8 cellular contexts compared by ENCODE assay signal in genomic region chr10:103367379-103367781, GRCh38. TPM values are rescaled to one million over a fixed set of nuclear protein-coding genes. Genes with fewer than 3 reads are reported as not detected.
DNase-seq lines count a peak whose midpoint lies in the region; ATAC-seq, FAIRE-seq and TF ChIP-seq lines count a peak whose summit lies in the region.

No MANE protein-coding gene starts in this region.

- POLR2A ChIA-PET in GM12878 (lab: Charles Lee): interaction anchor here (0.6 to 2.8 kb wide), 10 partner anchors 10 to 860 kb away, joined by 3 to 17 read pairs (median 4); partner anchors contain the start of genes ATP5MK, PCGF6 and PDCD11

- FAIRE-seq in GM12878 (lab: Jason Lieb, UNC): no peak
- no peak for FAIRE-seq in GM19239 (lab: Jason Lieb, UNC)

- TF ChIP-seq POLR2A in heart left ventricle (IDR thresholded peaks at IDR 0.05): no peak
- TF ChIP-seq POLR2A in GM12878 (IDR thresholded peaks at IDR 0.05; ENCODE audit: low read depth, low read length): no peak
- no peak for TF ChIP-seq POLR2A in uterus (IDR thresholded peaks at IDR 0.05)

- TF ChIP-seq EP300 in GM12878 (IDR thresholded peaks at IDR 0.05; ENCODE audit: borderline replicate concordance in 1 of 2, control insufficient read depth in 1 of 2, low read depth in 2 of 2, low read length in 2 of 2): no peak

- H3K27ac ChIP-seq in heart left ventricle (peak overlapping the region; percentile 26 to 95 (median 88)), GM12878 (ENCODE audit: control insufficient read depth, insufficient read depth) (peak overlapping the region; percentile 81), uterus (peak overlapping the region; percentile 80 to 85)

- peaks cover 6 to 25% (median 9%) of the 10 kb centered on the region in 12 donors for H3K4me1 ChIP-seq in heart left ventricle
- peaks cover 8% of the 10 kb centered on the region for H3K4me1 ChIP-seq in GM12878 (ENCODE audit: control insufficient read depth, insufficient read depth, low read length)
- peaks cover 0 to 10% of the 10 kb centered on the region in 2 donors for H3K4me1 ChIP-seq in uterus

- H3K27ac Mint-ChIP-seq in memory B cell: peak overlapping the region; percentile 88

- H3K9me3 ChIP-seq in heart left ventricle: no peaks in the 10 kb centered on the region
- H3K9me3 ChIP-seq in GM12878 (replicated peaks; ENCODE audit: control insufficient read depth, insufficient read depth, low read length): no peaks in the 10 kb centered on the region
- no peaks in the 10 kb centered on the region for H3K9me3 ChIP-seq in uterus

- CTCF ChIA-PET in GM12878 (lab: Yijun Ruan, JAX): interaction anchor here (0.6 to 2.5 kb wide), 3 partner anchors 16 to 118 kb away, joined by 3 to 11 read pairs (median 9); no protein-coding TSS in a partner anchor

- H3K27me3 ChIP-seq in heart left ventricle: no peaks in the 10 kb centered on the region
- H3K27me3 ChIP-seq in GM12878 (replicated peaks in 1 of 2; ENCODE audit: control insufficient read depth in 2 of 2, insufficient read depth in 2 of 2, low read length in 1 of 2): no peaks in the 10 kb centered on the region
- no peaks in the 10 kb centered on the region for H3K27me3 ChIP-seq in uterus

- no peaks in the 10 kb centered on the region for H3K9me3 Mint-ChIP-seq in memory B cell

- peaks cover 4% of the 10 kb centered on the region for H3K36me3 Mint-ChIP-seq in memory B cell

- no peak overlapping the region; the same call in 1 of the 2 replicates for H3K9ac ChIP-seq in GM12878 (ENCODE audit: control insufficient read depth, insufficient read depth, low read length)

- TSS peak; percentile 100 for BruUV-seq in GM12878 (replicated peaks; lab: Mats Ljungman, UMichigan)

- peak in 1 of 4 donors; percentile 5 for ATAC-seq in heart left ventricle
- no peak for ATAC-seq in left ventricle myocardium superior
- no peak for ATAC-seq in GM12878
- ATAC-seq in memory B cell (ENCODE audit: low read depth): no peak
- ATAC-seq in GM18870 (IDR thresholded peaks at IDR 0.05; ENCODE audit: unreplicated experiment): no peak

- no peaks in the 10 kb centered on the region for H3K27me3 Mint-ChIP-seq in memory B cell

- RAD21 ChIA-PET in GM12878 (lab: Charles Lee; ENCODE audit: unreplicated experiment): interaction anchor here (1.5 kb wide), 1 partner anchor 123 kb away, joined by 3 read pairs; no protein-coding TSS in a partner anchor

- peak overlapping the region; percentile 90 for H2AFZ ChIP-seq in GM12878 (ENCODE audit: control insufficient read depth, low read depth, low read length)

- peak overlapping the region; percentile 81 for H3K4me2 ChIP-seq in GM12878 (ENCODE audit: control insufficient read depth, insufficient read depth)

- H3K4me3 Mint-ChIP-seq in memory B cell: peak overlapping the region; percentile 95

- TF ChIP-seq RAD21 in GM12878 (IDR thresholded peaks at IDR 0.05; ENCODE audit: insufficient read depth, low read depth, low read length): no peak

- 51 to 66% (median 55%) methylated on average over 10 of the region's 10 CpGs for WGBS in heart left ventricle, 4 donors
- WGBS in GM12878 (ENCODE audit: insufficient coverage, insufficient replicate concordance, low lambda C conversion rate, missing lambda C conversion rate): 59% methylated on average over 7 of the region's 10 CpGs

- H3K4me3 ChIP-seq in heart left ventricle (peak overlapping the region; percentile 49 to 99 (median 87)), GM12878 (peak overlapping the region; percentile 75), uterus (peak overlapping the region; percentile 75 to 76)

- SMC1A ChIA-PET in GM12878 (lab: Charles Lee; ENCODE audit: uncharacterized antibody, unreplicated experiment): interaction anchor here (0.6 to 3.2 kb wide), 6 partner anchors 9 to 1100 kb away, joined by 3 to 23 read pairs (median 4); partner anchors contain the start of genes ATP5MK and PDCD11

- H3K4me1 Mint-ChIP-seq in memory B cell: peaks cover 4% of the 10 kb centered on the region

- DNase-seq in heart left ventricle (no peak), left ventricle myocardium superior (no peak), GM12878 (ENCODE audit: low read depth, low spot score) (no peak), memory B cell (ENCODE audit: low spot score in 2 of 2) (no peak), uterus (no peak), NCI-H1436 (lab: John Stamatoyannopoulos, UW) (no peak), GM19239 (ENCODE audit: insufficient read length, low spot score) (no peak)

- no peak for TF ChIP-seq CTCF in heart left ventricle (IDR thresholded peaks at IDR 0.05)
- no peak for TF ChIP-seq CTCF in GM12878 (IDR thresholded peaks at IDR 0.05 in 2 of 3, conservative IDR thresholded peaks at IDR 0.05 in 1 of 3; ENCODE audit: control insufficient read depth in 2 of 3, extremely low read depth in 1 of 3, insufficient read depth in 1 of 3, low read depth in 3 of 3, low read length in 3 of 3)
- no peak for TF ChIP-seq CTCF in uterus (IDR thresholded peaks at IDR 0.05)

- H3K79me2 ChIP-seq in GM12878 (ENCODE audit: control insufficient read depth, insufficient read depth, low read length): peaks cover 25% of the 10 kb centered on the region

- H3K36me3 ChIP-seq in heart left ventricle: peaks cover 0 to 2% (median 0%) of the 10 kb centered on the region in 9 donors
- H3K36me3 ChIP-seq in GM12878 (ENCODE audit: control insufficient read depth in 2 of 2, insufficient read depth in 2 of 2, low read length in 1 of 2): no peaks in the 10 kb centered on the region
- H3K36me3 ChIP-seq in uterus: no peaks in the 10 kb centered on the region

- in situ Hi-C loops in GM12878 (cut with MboI): no loop called here

- no peaks in the 10 kb centered on the region for H4K20me1 ChIP-seq in GM12878 (ENCODE audit: control insufficient read depth, insufficient read depth)

- intact Hi-C loops in heart left ventricle (cut with DNase I) (no loop called here), left ventricle myocardium superior (cut with micrococcal nuclease) (no loop called here), GM12878 (cut with micrococcal nuclease; ENCODE audit: unreplicated experiment) (loop anchor here (5.0 kb wide), 1 partner anchor 105 kb away; no protein-coding TSS in a partner anchor), uterus (cut with DNase I; ENCODE audit: low total_unique reads) (no loop called here)

RNA-seq across cellular contexts. Expression of gene TAF5, which starts 0.4 kb away (rescaled TPM):
- total RNA-seq in heart left ventricle (1 to 10 TPM; 1.1 to 3.3 (median 2.1) TPM), left ventricle myocardium superior (2.8 TPM), GM12878 (2014; rRNA removed) (7.7 and 8.8 TPM in 2 replicates), GM12878 (2014; rRNA removed; fragmentation: Illumina TruSeq; extraction: Trizol) (7.8 and 7.9 TPM in 2 replicates), GM12878 (2021) (6.6 and 7.1 TPM in 2 replicates), uterus (1 to 10 TPM; 1.8 to 8.6 (median 6.0) TPM)
- polyA plus RNA-seq in heart left ventricle (1 to 10 TPM; 1.2 to 2.1 TPM), GM12878 (2011; rRNA removed) (9.2 and 13.7 TPM in 2 replicates), GM12878 (2014; fragmentation: Illumina TruSeq; extraction: Trizol) (7.9 and 9.8 TPM in 2 replicates), GM12878 (2014; fragmentation: Nextera tagmentation; extraction: Ambion mirVana) (1 to 10 TPM; 3.7 to 3.8 TPM), GM12878 (2014; rRNA removed) (6.1 and 6.8 TPM in 2 replicates), GM12878 (2016; fragmentation: Nextera tagmentation; extraction: Ambion mirVana) (1 to 10 TPM; 6.7 to 9.0 TPM)
- total RNA-seq in GM12878 (2013; cell fraction: nucleolus; rRNA removed): 5.3 and 5.6 TPM in 2 replicates
- polyA plus RNA-seq in GM12878 (2011; ENCODE audit: low read depth): 1.9 TPM
- 4.4 TPM in 2 replicates for polyA plus RNA-seq in GM12878 (2011; cell fraction: cytosol; rRNA removed)
- polyA plus RNA-seq in GM12878 (2011; cell fraction: nucleus; rRNA removed): 3.2 and 4.6 TPM in 2 replicates
- 3.0 and 4.4 TPM in 2 replicates for polyA plus RNA-seq in GM12878 (2012)
- polyA minus RNA-seq in GM12878 (2011; rRNA and poly(A)+ RNA removed): 5.3 and 7.0 TPM in 2 replicates
- polyA minus RNA-seq in GM12878 (2011; cell fraction: cytosol; rRNA and poly(A)+ RNA removed): 3.6 and 4.6 TPM in 2 replicates
- 1.6 and 3.4 TPM in 2 replicates for polyA minus RNA-seq in GM12878 (2011; cell fraction: nucleus; rRNA and poly(A)+ RNA removed)

RNA-seq across cellular contexts. Expression of gene PCGF6, which starts 16.4 kb away (rescaled TPM):
- total RNA-seq in heart left ventricle (1 to 10 TPM; 5.3 to 8.1 (median 6.6) TPM), left ventricle myocardium superior (5.5 TPM), GM12878 (2014; rRNA removed) (13.3 and 16.5 TPM in 2 replicates), GM12878 (2014; rRNA removed; fragmentation: Illumina TruSeq; extraction: Trizol) (13.7 and 14.5 TPM in 2 replicates), GM12878 (2021) (13.2 and 14.0 TPM in 2 replicates), uterus (10 to 100 TPM in 2 of 4 donors, 1 to 10 TPM in 2; 1.5 to 19.2 (median 9.7) TPM)
- polyA plus RNA-seq in heart left ventricle (1 to 10 TPM; 5.8 to 8.5 TPM), GM12878 (2011; rRNA removed) (12.2 and 18.9 TPM in 2 replicates), GM12878 (2014; fragmentation: Illumina TruSeq; extraction: Trizol) (10.8 and 13.4 TPM in 2 replicates), GM12878 (2014; fragmentation: Nextera tagmentation; extraction: Ambion mirVana) (1 to 10 TPM; 6.5 to 8.2 TPM), GM12878 (2014; rRNA removed) (8.9 and 11.4 TPM in 2 replicates), GM12878 (2016; fragmentation: Nextera tagmentation; extraction: Ambion mirVana) (10 to 100 TPM; 17.7 to 19.1 TPM)
- 23.3 and 31.4 TPM in 2 replicates for total RNA-seq in GM12878 (2013; cell fraction: nucleolus; rRNA removed)
- 4.2 TPM for polyA plus RNA-seq in GM12878 (2011; ENCODE audit: low read depth)
- 3.9 and 4.4 TPM in 2 replicates for polyA plus RNA-seq in GM12878 (2011; cell fraction: cytosol; rRNA removed)
- 4.5 and 7.2 TPM in 2 replicates for polyA plus RNA-seq in GM12878 (2011; cell fraction: nucleus; rRNA removed)
- polyA plus RNA-seq in GM12878 (2012): 6.6 and 7.6 TPM in 2 replicates
- polyA minus RNA-seq in GM12878 (2011; rRNA and poly(A)+ RNA removed): 5.1 and 6.4 TPM in 2 replicates
- polyA minus RNA-seq in GM12878 (2011; cell fraction: cytosol; rRNA and poly(A)+ RNA removed): 2.4 and 2.9 TPM in 2 replicates
- 6.0 and 9.3 TPM in 2 replicates for polyA minus RNA-seq in GM12878 (2011; cell fraction: nucleus; rRNA and poly(A)+ RNA removed)

RNA-seq across cellular contexts. Expression of gene ATP5MK, which starts 28.9 kb away (rescaled TPM):
- total RNA-seq in heart left ventricle: 1,000 to 10,000 TPM in 6 of 9 donors, 100 to 1,000 TPM in 3; 747 to 1,376 (median 1,173) TPM
- 1,000 to 10,000 TPM; 1,301 to 5,274 TPM for polyA plus RNA-seq in heart left ventricle
- total RNA-seq in left ventricle myocardium superior: 1,234 TPM
- 7.8 and 8.3 TPM in 2 replicates for total RNA-seq in GM12878 (2013; cell fraction: nucleolus; rRNA removed)
- 240 and 260 TPM in 2 replicates for total RNA-seq in GM12878 (2014; rRNA removed)
- total RNA-seq in GM12878 (2014; rRNA removed; fragmentation: Illumina TruSeq; extraction: Trizol): 542 TPM in 2 replicates
- total RNA-seq in GM12878 (2021): 359 and 363 TPM in 2 replicates
- polyA plus RNA-seq in GM12878 (2011; ENCODE audit: low read depth): 273 TPM
- 485 and 750 TPM in 2 replicates for polyA plus RNA-seq in GM12878 (2011; rRNA removed)
- 249 and 311 TPM in 2 replicates for polyA plus RNA-seq in GM12878 (2011; cell fraction: cytosol; rRNA removed)
- 93.4 and 127 TPM in 2 replicates for polyA plus RNA-seq in GM12878 (2011; cell fraction: nucleus; rRNA removed)
- 475 and 565 TPM in 2 replicates for polyA plus RNA-seq in GM12878 (2012)
- polyA plus RNA-seq in GM12878 (2014; fragmentation: Illumina TruSeq; extraction: Trizol): 664 and 709 TPM in 2 replicates
- polyA plus RNA-seq in GM12878 (2014; fragmentation: Nextera tagmentation; extraction: Ambion mirVana): 1,000 to 10,000 TPM; 1,633 to 1,790 TPM
- polyA plus RNA-seq in GM12878 (2014; rRNA removed): 303 and 374 TPM in 2 replicates
- 1,000 to 10,000 TPM in 1 of 2 experiments, 100 to 1,000 TPM in 1; 941 to 1,045 TPM for polyA plus RNA-seq in GM12878 (2016; fragmentation: Nextera tagmentation; extraction: Ambion mirVana)
- polyA minus RNA-seq in GM12878 (2011; rRNA and poly(A)+ RNA removed): 36.4 and 43.3 TPM in 2 replicates
- polyA minus RNA-seq in GM12878 (2011; cell fraction: cytosol; rRNA and poly(A)+ RNA removed): 7.6 and 8.7 TPM in 2 replicates
- polyA minus RNA-seq in GM12878 (2011; cell fraction: nucleus; rRNA and poly(A)+ RNA removed): 10.8 and 11.2 TPM in 2 replicates
- 100 to 1,000 TPM in 3 of 4 donors, 10 to 100 TPM in 1; 74.1 to 379 (median 185) TPM for total RNA-seq in uterus

RNA-seq across cellular contexts. Expression of gene PDCD11, which starts 29.0 kb away (rescaled TPM):
- total RNA-seq in heart left ventricle (10 to 100 TPM in 6 of 9 donors, 1 to 10 TPM in 3; 8.8 to 15.8 (median 12.1) TPM), left ventricle myocardium superior (12.1 TPM), GM12878 (2014; rRNA removed) (51.2 and 52.9 TPM in 2 replicates), GM12878 (2014; rRNA removed; fragmentation: Illumina TruSeq; extraction: Trizol) (40.0 and 42.9 TPM in 2 replicates), GM12878 (2021) (66.5 and 69.7 TPM in 2 replicates), uterus (10 to 100 TPM in 2 of 4 donors, 1 to 10 TPM in 2; 7.4 to 39.0 (median 22.2) TPM)
- polyA plus RNA-seq in heart left ventricle (10 to 100 TPM in 1 of 2 donors, 1 to 10 TPM in 1; 8.0 to 17.2 TPM), GM12878 (2011; rRNA removed) (25.2 and 32.3 TPM in 2 replicates), GM12878 (2014; fragmentation: Illumina TruSeq; extraction: Trizol) (42.9 and 46.7 TPM in 2 replicates), GM12878 (2014; fragmentation: Nextera tagmentation; extraction: Ambion mirVana) (10 to 100 TPM; 13.9 to 17.2 TPM), GM12878 (2014; rRNA removed) (42.6 and 46.4 TPM in 2 replicates), GM12878 (2016; fragmentation: Nextera tagmentation; extraction: Ambion mirVana) (10 to 100 TPM; 48.1 to 52.4 TPM)
- 121 and 124 TPM in 2 replicates for total RNA-seq in GM12878 (2013; cell fraction: nucleolus; rRNA removed)
- polyA plus RNA-seq in GM12878 (2011; ENCODE audit: low read depth): 19.5 TPM
- polyA plus RNA-seq in GM12878 (2011; cell fraction: cytosol; rRNA removed): 30.7 and 35.6 TPM in 2 replicates
- polyA plus RNA-seq in GM12878 (2011; cell fraction: nucleus; rRNA removed): 92.2 and 142 TPM in 2 replicates
- polyA plus RNA-seq in GM12878 (2012): 27.2 and 31.0 TPM in 2 replicates
- polyA minus RNA-seq in GM12878 (2011; rRNA and poly(A)+ RNA removed): 54.2 and 63.3 TPM in 2 replicates
- 27.3 and 29.3 TPM in 2 replicates for polyA minus RNA-seq in GM12878 (2011; cell fraction: cytosol; rRNA and poly(A)+ RNA removed)
- polyA minus RNA-seq in GM12878 (2011; cell fraction: nucleus; rRNA and poly(A)+ RNA removed): 41.8 and 83.1 TPM in 2 replicates
